Comparison of ENCODE assay signal across 6 cellular contexts in the genomic region with DNA sequence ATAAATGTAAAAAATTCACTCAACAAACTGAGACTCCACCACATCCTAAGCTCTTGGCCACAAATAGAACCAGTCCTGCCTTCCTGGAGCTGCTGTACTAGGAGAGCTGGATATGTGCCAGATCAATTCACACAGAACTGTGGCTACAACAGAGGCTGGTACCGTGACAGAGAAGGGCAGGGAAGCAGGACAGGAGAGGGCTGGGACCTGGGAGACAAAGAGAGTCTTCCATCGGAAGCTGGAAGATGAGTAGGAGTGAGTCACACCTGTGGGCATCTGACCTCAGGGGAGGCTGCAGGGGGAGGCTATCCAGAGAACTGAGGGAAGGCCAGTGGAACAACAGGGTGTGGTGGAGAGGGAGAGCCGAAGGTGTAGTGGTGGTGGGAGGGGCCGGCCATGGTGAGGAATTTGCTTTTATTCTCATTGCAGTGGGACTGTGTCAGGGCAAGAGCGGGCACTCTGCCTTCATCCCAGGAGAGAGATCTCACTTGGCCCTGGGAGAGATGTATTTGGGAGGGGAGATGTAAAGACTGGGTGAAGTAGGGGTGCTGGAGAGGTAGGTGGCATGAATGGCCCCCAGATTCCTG. TPM values are rescaled to one million over a fixed set of nuclear protein-coding genes. Genes with fewer than 3 reads are reported as not detected.
DNase-seq lines count a peak whose midpoint lies in the region; ATAC-seq lines count a peak whose summit lies in the region.

No MANE protein-coding gene starts in this region.

- H3K27ac Mint-ChIP-seq in naive B cell, result peak overlapping the region in 4 of 6 donors; percentile 71 to 80 (median 76)

- H3K4me3 Mint-ChIP-seq in naive B cell, result peak overlapping the region in 3 of 8 donors; percentile 53 to 72 (median 66)

- no peaks in the 10 kb centered on the region for H3K27me3 Mint-ChIP-seq in naive B cell

- ATAC-seq in naive B cell (ENCODE audit: low read depth in 2 of 2), result no peak
- no peak for ATAC-seq in HG02970 (IDR thresholded peaks at IDR 0.05; ENCODE audit: low FRiP score, unreplicated experiment)
- no peak for ATAC-seq in HG02571 (IDR thresholded peaks at IDR 0.05; ENCODE audit: unreplicated experiment)

- peaks cover 23 to 40% (median 37%) of the 10 kb centered on the region in 3 donors for H3K4me1 Mint-ChIP-seq in naive B cell

- DNase-seq in NCI-H1092 (lab: John Stamatoyannopoulos, UW) (peak; percentile 63), amniotic epithelial cell (ENCODE audit: low read depth) (peak; percentile 53), naive B cell (no peak), D341Med (ENCODE audit: low spot score) (no peak)

- H3K36me3 Mint-ChIP-seq in naive B cell, result no peaks in the 10 kb centered on the region

- no peaks in the 10 kb centered on the region for H3K9me3 Mint-ChIP-seq in naive B cell

RNA-seq across cellular contexts. Expression of a gene that starts 1.9 kb away (rescaled TPM):
- 10 to 100 TPM; 12.5 to 40.5 (median 23.0) TPM for polyA plus RNA-seq in naive B cell (ENCODE audit: low read depth in 6 of 6)

RNA-seq across cellular contexts. Expression of a gene that starts 10.2 kb away (rescaled TPM):
- 10 to 100 TPM; 56.9 to 74.5 (median 69.8) TPM for polyA plus RNA-seq in naive B cell (ENCODE audit: low read depth in 6 of 6)

RNA-seq across cellular contexts. Expression of a gene that starts 12.3 kb away (rescaled TPM):
- 10 to 100 TPM; 44.3 to 82.6 (median 61.8) TPM for polyA plus RNA-seq in naive B cell (ENCODE audit: low read depth in 6 of 6)

RNA-seq across cellular contexts. Expression of a gene that starts 15.8 kb away (rescaled TPM):
- 10 to 100 TPM in 4 of 6 donors, 1 to 10 TPM in 2; 5.5 to 18.3 (median 11.6) TPM for polyA plus RNA-seq in naive B cell (ENCODE audit: low read depth in 6 of 6)

RNA-seq across cellular contexts. Expression of a gene that starts 35.2 kb away (rescaled TPM):
- 10 to 100 TPM; 21.8 to 40.0 (median 27.2) TPM for polyA plus RNA-seq in naive B cell (ENCODE audit: low read depth in 6 of 6)

Comparison
In these comparisons a context has a peak if more than half of its experiments do, and no peak if none do; other contexts are left out.
1. DNase-seq: peak in NCI-H1092 (single experiment) and amniotic epithelial cell (single experiment); none in naive B cell (single experiment) and D341Med (single experiment).